Comparison of ENCODE assay signal across 8 cellular contexts in genomic region chr9:78235771-78236510, GRCh38. TPM values are rescaled to one million over a fixed set of nuclear protein-coding genes. Genes with fewer than 3 reads are reported as not detected.
A peak's percentile ranks its signal among the peaks of the same experiment; 100 is the strongest.
DNase-seq lines count a peak whose midpoint lies in the region; ATAC-seq and TF ChIP-seq lines count a peak whose summit lies in the region.

CEP78 (plus strand) TSS chr9:78236075; CDS start chr9:78236351, 276 bp downstream.

- no peaks in the 10 kb centered on the region for H3K4me1 ChIP-seq in breast epithelium
- peaks cover 2 to 7% (median 3%) of the 10 kb centered on the region in 3 donors for H3K4me1 ChIP-seq in skeletal muscle tissue (ENCODE audit: control insufficient read depth in 3 of 3, insufficient read depth in 3 of 3, low read length in 3 of 3)

- H3K27ac ChIP-seq in VCaP (peak within 1 kb of the TSS; percentile 86), breast epithelium (peak within 1 kb of the TSS; percentile 90 to 93), skeletal muscle tissue (ENCODE audit: low read depth, low read length) (peak within 1 kb of the TSS; percentile 43)

- peak within 1 kb of the TSS; percentile 75 to 88 (median 82) for H3K4me3 ChIP-seq in breast epithelium
- H3K4me3 ChIP-seq in iPS-18c (ENCODE audit: insufficient read depth, low read depth, low read length): peak within 1 kb of the TSS; percentile 97
- H3K4me3 ChIP-seq in skeletal muscle tissue (ENCODE audit: low read length in 3 of 3): peak within 1 kb of the TSS; percentile 66 to 90 (median 73)

- H3K9ac ChIP-seq in skeletal muscle tissue (ENCODE audit: low read depth in 1 of 3, low read length in 3 of 3): peak within 1 kb of the TSS; percentile 78 to 87 (median 81)

- DNase-seq in ACHN: peak; percentile 91
- DNase-seq in NCI-H2171 treated with DMSO at 0.1 percent for 48 hours (lab: John Stamatoyannopoulos, UW): peak; percentile 90
- peak; percentile 84 to 86 for DNase-seq in breast epithelium (ENCODE audit: low spot score in 2 of 2)

- H3K36me3 ChIP-seq in breast epithelium (no peaks in the 10 kb centered on the region), skeletal muscle tissue (ENCODE audit: control insufficient read depth in 3 of 3, insufficient read depth in 3 of 3, low read length in 3 of 3) (peaks cover 0 to 2% (median 0%) of the 10 kb centered on the region in 3 donors)

- peak; percentile 99 for ATAC-seq in GM18867 (IDR thresholded peaks at IDR 0.05; ENCODE audit: unreplicated experiment)
- ATAC-seq in HG03097 (IDR thresholded peaks at IDR 0.05; ENCODE audit: low FRiP score, unreplicated experiment): peak; percentile 99

- peak; percentile 38 for TF ChIP-seq POLR2A in breast epithelium (IDR thresholded peaks at IDR 0.05)

- TF ChIP-seq CTCF in VCaP (conservative IDR thresholded peaks at IDR 0.05) (no peak), breast epithelium (IDR thresholded peaks at IDR 0.05) (no peak)

- H3K27me3 ChIP-seq in breast epithelium (no peaks in the 10 kb centered on the region), skeletal muscle tissue (ENCODE audit: control insufficient read depth in 3 of 3, insufficient read depth in 3 of 3, low read length in 3 of 3) (no peaks in the 10 kb centered on the region)

- H3K9me3 ChIP-seq in breast epithelium (no peaks in the 10 kb centered on the region), iPS-18c (ENCODE audit: control insufficient read depth, insufficient read depth, low read length) (no peaks in the 10 kb centered on the region), skeletal muscle tissue (ENCODE audit: control insufficient read depth in 3 of 3, low read length in 3 of 3) (no peaks in the 10 kb centered on the region)

- in situ Hi-C loops in ACHN (cut with HindIII; ENCODE audit: low pct_ligation_motif_present, low pct_unique_long_range_greater_than_20kb, low sequenced_read_pairs): no loop called here

- intact Hi-C loops in breast epithelium (cut with DNase I; ENCODE audit: low total_unique reads): no loop called here

RNA-seq across cellular contexts. Expression of gene CEP78, which starts in this region (rescaled TPM):
- 10 to 100 TPM in 2 of 3 donors, 1 to 10 TPM in 1; 8.8 to 22.1 (median 16.4) TPM for total RNA-seq in breast epithelium
- 11.5 TPM for total RNA-seq in skeletal muscle tissue

Comparison
In these comparisons a context has a peak if more than half of its experiments do, and no peak if none do; other contexts are left out.
1. Peak in every context shown above with its lines: DNase-seq, ATAC-seq, H3K4me3 ChIP-seq and H3K27ac ChIP-seq.